ENCODE assay signal across 28 cellular contexts in the genomic region with DNA sequence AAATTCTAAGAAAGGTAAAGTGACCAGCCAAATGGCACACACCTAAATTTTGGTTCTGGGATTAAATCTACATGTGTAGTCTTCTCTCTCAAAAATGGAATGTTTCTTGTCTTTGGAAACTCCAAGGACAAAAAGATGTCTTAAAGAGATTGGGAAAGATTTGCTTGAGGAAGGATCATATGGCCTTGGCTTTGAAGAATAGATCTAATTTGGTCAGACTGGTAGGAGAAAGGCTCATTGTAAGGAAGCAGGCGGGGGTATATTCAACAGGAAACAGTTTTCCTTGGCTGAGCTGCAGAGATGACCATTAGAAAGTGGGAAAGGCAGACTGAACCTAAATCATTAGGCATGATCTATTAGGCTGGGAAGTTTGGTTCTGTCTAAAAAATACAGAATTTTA.
"Had no signal": no experiment of that assay in that cellular context is flagged by ENCODE, and none has a peak within 500 bp of the region (broad histone marks: within the 10 kb centered on the region; RNA-seq: fewer than 3 reads in every experiment).

No MANE protein-coding gene starts in this region.

- H3K4me1 ChIP-seq: ascending aorta, breast epithelium, colonic mucosa, gastrocnemius medialis, heart left ventricle had no signal

- H3K27me3 ChIP-seq: ascending aorta, breast epithelium, cardiac muscle cell, colonic mucosa, gastrocnemius medialis, heart left ventricle had no signal

- DNase-seq: activated CD4-positive, alpha-beta memory T cell treated with anti-CD3 and anti-CD28 coated beads for 36 hours; activated CD4-positive, alpha-beta T cell treated with anti-CD3 and anti-CD28 coated beads for 36 hours; activated CD4-positive, alpha-beta T cell treated with anti-CD3 and anti-CD28 coated beads, Interleukin-2, amount 10 ng/mL, durations not matched to agents 24 days and 14 days; activated CD4-positive, CD25-positive, alpha-beta regulatory T cell; activated CD4-positive, CD25-positive, alpha-beta regulatory T cell treated with anti-CD3 and anti-CD28 coated beads, Interleukin-2, amount 50 U/mL, for 72 hours; activated CD8-positive, alpha-beta memory T cell treated with anti-CD3 and anti-CD28 coated beads, Interleukin-2, amount 10 ng/mL, durations not matched to agents 7 days and 5 days; activated CD8-positive, alpha-beta memory T cell treated with anti-CD3 and anti-CD28 coated beads, Interleukin-2, amount 50 U/mL, for 4 hours; activated CD8-positive, alpha-beta T cell treated with anti-CD3 and anti-CD28 coated beads, Interleukin-2, amount 10 ng/mL, durations not matched to agents 7 days and 5 days; activated effector memory CD4-positive, alpha-beta T cell treated with anti-CD3 and anti-CD28 coated beads, Interleukin-2, amount 50 U/mL, for 16 hours; activated naive CD4-positive, alpha-beta T cell treated with anti-CD3 and anti-CD28 coated beads, Interleukin-2, amount 10 ng/mL, durations not matched to agents 7 days and 5 days; activated naive CD8-positive, alpha-beta T cell treated with anti-CD3 and anti-CD28 coated beads, Interleukin-2, amount 10 ng/mL, durations not matched to agents 7 days and 5 days; activated T-cell treated with anti-CD3 and anti-CD28 coated beads, Interleukin-2, amount 50 U/mL, for 1 hour; activated T-cell treated with anti-CD3 and anti-CD28 coated beads, Interleukin-2, amount 50 U/mL, for 48 hours; central memory CD4-positive, alpha-beta T cell; cerebellar nuclear complex; colonic mucosa; effector CD8-positive, alpha-beta T cell; foreskin fibroblast; gastrocnemius medialis; glutamatergic neuron; heart left ventricle; T-helper 2 cell had no signal

- H3K4me3 ChIP-seq: ascending aorta, breast epithelium, cardiac muscle cell, colonic mucosa, gastrocnemius medialis, heart left ventricle had no signal

- ATAC-seq: activated CD4-positive, alpha-beta T cell treated with anti-CD3 and anti-CD28 coated beads for 36 hours; activated CD8-positive, alpha-beta memory T cell treated with anti-CD3 and anti-CD28 coated beads, Interleukin-2, amount 10 ng/mL, durations not matched to agents 7 days and 5 days; activated CD8-positive, alpha-beta T cell treated with anti-CD3 and anti-CD28 coated beads, Interleukin-2, amount 10 ng/mL, durations not matched to agents 7 days and 5 days; activated naive CD4-positive, alpha-beta T cell treated with anti-CD3 and anti-CD28 coated beads, Interleukin-2, amount 50 U/mL, for 72 hours; esophagus mucosa; gastrocnemius medialis; heart left ventricle had no signal

- H3K9me3 ChIP-seq: ascending aorta, breast epithelium, colonic mucosa, gastrocnemius medialis, heart left ventricle had no signal

- H3K36me3 ChIP-seq: ascending aorta, breast epithelium, cardiac muscle cell, colonic mucosa, gastrocnemius medialis, heart left ventricle had no signal

- H3K27ac ChIP-seq: ascending aorta, breast epithelium, cardiac muscle cell, colonic mucosa, epithelial cell of prostate, gastrocnemius medialis, heart left ventricle had no signal
